Comparison of ENCODE assay signal across 17 cellular contexts in the genomic region with DNA sequence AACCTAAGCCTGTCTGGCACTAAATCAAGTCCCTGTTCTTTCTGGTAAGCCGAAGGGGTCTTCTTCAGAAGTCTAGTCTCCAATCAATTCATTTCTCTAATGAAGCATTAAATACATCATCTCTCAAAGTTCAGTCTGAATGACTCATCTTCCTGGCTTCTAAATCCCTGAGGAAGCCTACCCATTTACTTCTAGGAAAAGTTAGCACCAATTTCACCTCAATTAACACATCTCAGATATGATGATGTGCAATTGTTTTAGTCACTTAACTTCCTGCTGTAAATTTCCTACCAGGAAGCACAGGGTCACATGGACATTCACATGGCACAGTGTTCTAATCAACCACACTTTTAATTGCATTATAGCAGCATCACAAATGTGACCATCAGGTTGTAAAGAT. TPM values are rescaled to one million over a fixed set of nuclear protein-coding genes. Genes with fewer than 3 reads are reported as not detected.
"Had no signal": no experiment of that assay in that cellular context is flagged by ENCODE, and none has a peak within 500 bp of the region (broad histone marks: within the 10 kb centered on the region; RNA-seq: fewer than 3 reads in every experiment).

No MANE protein-coding gene starts in this region.

- H3K9me3 Mint-ChIP-seq: naive B cell; stimulated activated effector memory CD8-positive, alpha-beta T cell treated with anti-CD3 and anti-CD28 coated beads, Interleukin-12 subunit alpha, Interleukin-12 subunit beta, amount 100 ng/mL, for 72 hours had no signal

- FAIRE-seq: urothelium cell line had no signal

- H3K27ac ChIP-seq: lower lobe of right lung, neutrophil, thyroid gland had no signal

- H3K27me3 Mint-ChIP-seq: activated naive CD8-positive, alpha-beta T cell; naive B cell had no signal

- H3K9me3 ChIP-seq: gastrocnemius medialis, lower lobe of right lung, neutrophil, thyroid gland had no signal

- ATAC-seq: activated CD8-positive, alpha-beta memory T cell treated with anti-CD3 and anti-CD28 coated beads, Interleukin-2, amount 10 ng/mL, durations not matched to agents 7 days and 5 days; lower lobe of right lung; right cardiac atrium; stimulated activated effector memory CD8-positive, alpha-beta T cell treated with anti-CD3 and anti-CD28 coated beads, Interleukin-12 subunit alpha, Interleukin-12 subunit beta, amount 100 ng/mL, for 72 hours; T-helper 17 cell had no signal

- DNase-seq: activated CD4-positive, CD25-positive, alpha-beta regulatory T cell; activated CD8-positive, alpha-beta memory T cell treated with anti-CD3 and anti-CD28 coated beads, Interleukin-2, amount 10 ng/mL, durations not matched to agents 7 days and 5 days; activated gamma-delta T cell; activated T-cell treated with anti-CD3 and anti-CD28 coated beads, Interleukin-2, amount 50 U/mL, for 48 hours; effector CD4-positive, alpha-beta T cell; gastrocnemius medialis; lower lobe of right lung; naive B cell; posterior cingulate gyrus; right cardiac atrium; T-helper 17 cell; thyroid gland had no signal

- H3K4me2 ChIP-seq: smooth muscle cell had no signal

- H3K4me1 ChIP-seq: gastrocnemius medialis, lower lobe of right lung, thyroid gland had no signal

- H3K36me3 Mint-ChIP-seq: activated CD8-positive, alpha-beta memory T cell treated with anti-CD3 and anti-CD28 coated beads, Interleukin-2, amount 10 ng/mL, durations not matched to agents 7 days and 5 days; activated naive CD8-positive, alpha-beta T cell; naive B cell; stimulated activated effector memory CD8-positive, alpha-beta T cell treated with anti-CD3 and anti-CD28 coated beads, Interleukin-12 subunit alpha, Interleukin-12 subunit beta, amount 100 ng/mL, for 72 hours had no signal

- H3K27me3 ChIP-seq: gastrocnemius medialis, neutrophil, thyroid gland had no signal

- H3K4me3 ChIP-seq: gastrocnemius medialis, lower lobe of right lung, smooth muscle cell, thyroid gland had no signal

- H3K36me3 ChIP-seq: gastrocnemius medialis, lower lobe of right lung, neutrophil, thyroid gland had no signal

- H3K27ac Mint-ChIP-seq: activated CD8-positive, alpha-beta memory T cell treated with anti-CD3 and anti-CD28 coated beads, Interleukin-2, amount 10 ng/mL, durations not matched to agents 7 days and 5 days; activated naive CD8-positive, alpha-beta T cell; naive B cell; stimulated activated effector memory CD8-positive, alpha-beta T cell treated with anti-CD3 and anti-CD28 coated beads, Interleukin-12 subunit alpha, Interleukin-12 subunit beta, amount 100 ng/mL, for 72 hours; T-helper 17 cell had no signal

- H3K4me3 Mint-ChIP-seq: activated CD8-positive, alpha-beta memory T cell treated with anti-CD3 and anti-CD28 coated beads, Interleukin-2, amount 10 ng/mL, durations not matched to agents 7 days and 5 days; activated naive CD8-positive, alpha-beta T cell; naive B cell; stimulated activated effector memory CD8-positive, alpha-beta T cell treated with anti-CD3 and anti-CD28 coated beads, Interleukin-12 subunit alpha, Interleukin-12 subunit beta, amount 100 ng/mL, for 72 hours; T-helper 17 cell had no signal

RNA-seq across cellular contexts. Expression of a gene that starts 49.9 kb away (rescaled TPM):
- total RNA-seq: gastrocnemius medialis had no signal
- polyA plus RNA-seq: smooth muscle cell had no signal
